Comparison of ENCODE assay signal across 33 cellular contexts in genomic region chr11:62137276-62137861, GRCh38. TPM values are rescaled to one million over a fixed set of nuclear protein-coding genes. Genes with fewer than 3 reads are reported as not detected.
DNase-seq lines count a peak whose midpoint lies in the region; ATAC-seq and TF ChIP-seq lines count a peak whose summit lies in the region.
"Had no signal": no experiment of that assay in that cellular context is flagged by ENCODE, and none has a peak within 500 bp of the region (broad histone marks: within the 10 kb centered on the region; RNA-seq: fewer than 3 reads in every experiment).

No MANE protein-coding gene starts in this region.

- WGBS in smooth muscle cell (ENCODE audit: low lambda C conversion rate), result 98% methylated on average over 7 of the region's 7 CpGs

- H3K27ac ChIP-seq in right atrium auricular region (no peak overlapping the region), coronary artery (no peak overlapping the region), smooth muscle cell (ENCODE audit: low read depth) (no peak overlapping the region)
- H3K27ac ChIP-seq: foreskin keratinocyte, heart left ventricle, parathyroid adenoma, suprapubic skin had no signal

- TF ChIP-seq CTCF in right atrium auricular region (IDR thresholded peaks at IDR 0.05) (no peak), coronary artery (IDR thresholded peaks at IDR 0.05) (no peak), smooth muscle cell (IDR thresholded peaks at IDR 0.05; ENCODE audit: borderline replicate concordance, insufficient read depth, poor library complexity, severe bottlenecking) (no peak)

- H3K4me2 ChIP-seq in smooth muscle cell, result no peak overlapping the region

- H3K36me3 ChIP-seq in right atrium auricular region (peaks cover 26% of the 10 kb centered on the region), smooth muscle cell (ENCODE audit: low read depth) (no peaks in the 10 kb centered on the region)

- no peak for ATAC-seq in Right ventricle myocardium inferior
- ATAC-seq: foreskin keratinocyte, GM12878, HCT116, heart left ventricle, K562, left colon, right cardiac atrium had no signal

- DNase-seq in right atrium auricular region (ENCODE audit: low spot score), result peak; percentile 48
- no peak for DNase-seq in Right ventricle myocardium inferior (ENCODE audit: missing footprints)
- peak; percentile 26 to 54 for DNase-seq in NCI-H446 (lab: John Stamatoyannopoulos, UW)
- DNase-seq in coronary artery (ENCODE audit: low spot score), result peak; percentile 52
- no peak for DNase-seq in kidney tubule cell (ENCODE audit: low spot score)
- no peak for DNase-seq in occipital lobe (lab: John Stamatoyannopoulos, UW)
- no peak for DNase-seq in smooth muscle cell (lab: John Stamatoyannopoulos, UW; ENCODE audit: unreplicated experiment)
- DNase-seq: activated CD4-positive, alpha-beta T cell treated with anti-CD3 and anti-CD28 coated beads, Interleukin-2, amount 50 U/mL, for 48 hours; activated CD4-positive, CD25-positive, alpha-beta regulatory T cell; activated CD8-positive, alpha-beta memory T cell treated with anti-CD3 and anti-CD28 coated beads, Interleukin-2, amount 50 U/mL, for 4 hours; Calu3; foreskin keratinocyte; heart left ventricle; mammary epithelial cell; NCI-H2107; NCI-H524; right cardiac atrium; stimulated activated CD4-positive, alpha-beta T cell treated with anti-CD3 and anti-CD28 coated beads, Interleukin-12 subunit alpha, Interleukin-12 subunit beta, amount 100 ng/mL, for 4 hours; stimulated activated CD4-positive, alpha-beta T cell treated with anti-CD3 and anti-CD28 coated beads, Interleukin-4, amount 100 ng/mL, for 24 hours; stimulated activated naive CD4-positive, alpha-beta T cell; T-helper 1 cell had no signal

- H3K4me3 ChIP-seq in right atrium auricular region (no peak overlapping the region), coronary artery (no peak overlapping the region), smooth muscle cell (no peak overlapping the region)
- H3K4me3 ChIP-seq: GM12878, heart left ventricle, K562, suprapubic skin had no signal

- no peak overlapping the region for H3K9ac ChIP-seq in smooth muscle cell (ENCODE audit: low read depth)
- H3K9ac ChIP-seq: parathyroid adenoma had no signal

- H3K27me3 ChIP-seq in right atrium auricular region (no peaks in the 10 kb centered on the region), smooth muscle cell (ENCODE audit: low read depth) (no peaks in the 10 kb centered on the region)
- H3K27me3 ChIP-seq: foreskin keratinocyte, heart left ventricle, suprapubic skin had no signal

- H3K9me3 ChIP-seq in right atrium auricular region (no peaks in the 10 kb centered on the region), smooth muscle cell (replicated peaks; ENCODE audit: low read depth) (no peaks in the 10 kb centered on the region)
- H3K9me3 ChIP-seq: heart left ventricle, suprapubic skin had no signal

- H3F3A ChIP-seq in smooth muscle cell (ENCODE audit: low read depth), result no peaks in the 10 kb centered on the region

- peaks cover 13% of the 10 kb centered on the region for H4K20me1 ChIP-seq in smooth muscle cell (ENCODE audit: low read depth)

- H2AFZ ChIP-seq in smooth muscle cell (ENCODE audit: low read depth), result no peak overlapping the region
- H2AFZ ChIP-seq: parathyroid adenoma had no signal

- peaks cover 12% of the 10 kb centered on the region for H3K79me2 ChIP-seq in smooth muscle cell (ENCODE audit: low read depth)
- H3K79me2 ChIP-seq: parathyroid adenoma had no signal

- H3K4me1 ChIP-seq in right atrium auricular region, result peaks cover 0 to 11% of the 10 kb centered on the region in 2 donors
- no peaks in the 10 kb centered on the region for H3K4me1 ChIP-seq in smooth muscle cell (ENCODE audit: low read depth)
- H3K4me1 ChIP-seq: foreskin keratinocyte, heart left ventricle, parathyroid adenoma had no signal

- intact Hi-C loops in Right ventricle myocardium inferior (cut with DNase I), result no loop called here

RNA-seq across cellular contexts. Expression of gene INCENP, which starts 13.6 kb away (rescaled TPM):
- total RNA-seq in right atrium auricular region (1 to 10 TPM; 8.1 to 8.5 TPM), Right ventricle myocardium inferior (10.5 TPM), occipital lobe (25.1 TPM), smooth muscle cell (16.0 and 25.7 TPM in 2 replicates)
- polyA plus RNA-seq in smooth muscle cell, result 2.3 and 4.1 TPM in 2 replicates

RNA-seq across cellular contexts. Expression of gene SCGB1D1, which starts 52.6 kb away (rescaled TPM):
- not detected for total RNA-seq in right atrium auricular region
- not detected for total RNA-seq in Right ventricle myocardium inferior
- not detected for total RNA-seq in occipital lobe
- total RNA-seq in smooth muscle cell, result not detected in 2 replicates
- not detected in 2 replicates for polyA plus RNA-seq in smooth muscle cell
- total RNA-seq: Calu3, esophagus mucosa, foreskin keratinocyte, GM12878, heart left ventricle, HT1080, K562, left colon, mammary epithelial cell, MCF 10A, right cardiac atrium, suprapubic skin, ureter had no signal
- polyA plus RNA-seq: CD14-positive monocyte, foreskin keratinocyte, GM12878, heart left ventricle, K562, mammary epithelial cell, neural cell, right cardiac atrium had no signal

Comparison
In these comparisons a context has a peak if more than half of its experiments do, and no peak if none do; other contexts are left out.
1. DNase-seq: peak in right atrium auricular region (single experiment), NCI-H446 (2 of 2) and coronary artery (single experiment); none in Right ventricle myocardium inferior (single experiment), kidney tubule cell (single experiment), occipital lobe (single experiment) and smooth muscle cell (single experiment).